ENCODE assay signal across 1 cellular context in genomic region chr1:44338136-44338535, GRCh38.
TF ChIP-seq lines count a peak whose summit lies in the region.

No MANE protein-coding gene starts in this region.

TF ChIP-seq in HepG2, 621 proteins besides CTCF, POLR2A, EP300 and RAD21:
- TF ChIP-seq PBX3 (CRISPR knock-in tag; IDR thresholded peaks at IDR 0.05; ENCODE audit: borderline replicate concordance) (no peak), SP4 (CRISPR knock-in tag; IDR thresholded peaks at IDR 0.05) (no peak), ZSCAN25 (CRISPR knock-in tag; IDR thresholded peaks at IDR 0.05) (no peak), ZNF280D (CRISPR knock-in tag; IDR thresholded peaks at IDR 0.05) (0 out of 2 replicates have a peak, but pooled peaks have one; percentile 64), ZNF614 (CRISPR knock-in tag; IDR thresholded peaks at IDR 0.05; ENCODE audit: borderline replicate concordance) (no peak), RBAK (CRISPR knock-in tag; IDR thresholded peaks at IDR 0.05) (peak; percentile 79; the same call in 1 of the 2 replicates), SETDB1 (CRISPR knock-in tag; IDR thresholded peaks at IDR 0.05; ENCODE audit: borderline replicate concordance) (0 out of 2 replicates have a peak, but pooled peaks have one; percentile 79)
TF ChIP-seq in HepG2: peak in this region for 3.
